In genomic region chr5:61687371-61687770, GRCh38 we compare ENCODE assay signal across 18 cellular contexts.
"Had no signal": no experiment of that assay in that cellular context is flagged by ENCODE, and none has a peak within 500 bp of the region (broad histone marks: within the 10 kb centered on the region; RNA-seq: fewer than 3 reads in every experiment).

No MANE protein-coding gene starts in this region.

- H3K4me3 Mint-ChIP-seq: activated B cell treated with CpG ODN at 0.5 μM for 24 hours; activated CD8-positive, alpha-beta T cell treated with anti-CD3 and anti-CD28 coated beads for 36 hours; activated naive CD4-positive, alpha-beta T cell treated with anti-CD3 and anti-CD28 coated beads, Interleukin-2, amount 50 U/mL, for 24 hours; activated T-cell treated with anti-CD3 and anti-CD28 coated beads, Interleukin-2, amount 50 U/mL, for 4 hours; naive thymus-derived CD4-positive, alpha-beta T cell; stimulated activated naive CD8-positive, alpha-beta T cell treated with anti-CD3 and anti-CD28 coated beads, Interleukin-15, Interleukin-2, amounts not matched to agents 100 ng/mL and 50 ng/mL, for 24 hours; type B pancreatic cell had no signal

- H3K36me3 Mint-ChIP-seq: activated naive CD4-positive, alpha-beta T cell treated with anti-CD3 and anti-CD28 coated beads, Interleukin-2, amount 50 U/mL, for 24 hours; type B pancreatic cell had no signal

- H3K4me1 Mint-ChIP-seq: activated B cell treated with CpG ODN at 0.5 μM for 24 hours; activated naive CD4-positive, alpha-beta T cell treated with anti-CD3 and anti-CD28 coated beads, Interleukin-2, amount 50 U/mL, for 24 hours had no signal

- H3K27me3 ChIP-seq: brain microvascular endothelial cell, neutrophil had no signal

- H3K27ac ChIP-seq: brain microvascular endothelial cell, neutrophil, spleen, suprapubic skin had no signal

- H3K4me1 ChIP-seq: spleen, suprapubic skin had no signal

- H3K9me3 Mint-ChIP-seq: activated CD8-positive, alpha-beta T cell treated with anti-CD3 and anti-CD28 coated beads for 36 hours; activated naive CD4-positive, alpha-beta T cell treated with anti-CD3 and anti-CD28 coated beads, Interleukin-2, amount 50 U/mL, for 24 hours; activated T-cell treated with anti-CD3 and anti-CD28 coated beads, Interleukin-2, amount 50 U/mL, for 4 hours; stimulated activated naive CD8-positive, alpha-beta T cell treated with anti-CD3 and anti-CD28 coated beads, Interleukin-15, Interleukin-2, amounts not matched to agents 100 ng/mL and 50 ng/mL, for 24 hours; type B pancreatic cell had no signal

- H3K9me3 ChIP-seq: neutrophil, suprapubic skin had no signal

- DNase-seq: activated B cell treated with CpG ODN at 0.5 μM for 24 hours; activated CD4-positive, alpha-beta T cell treated with anti-CD3 and anti-CD28 coated beads for 48 hours; activated CD8-positive, alpha-beta T cell treated with anti-CD3 and anti-CD28 coated beads for 36 hours; activated effector memory CD4-positive, alpha-beta T cell treated with Interleukin-2 at 50 U/mL for 16 hours; activated T-cell treated with anti-CD3 and anti-CD28 coated beads, Interleukin-2, amount 50 U/mL, for 4 hours; amniotic stem cell; brain microvascular endothelial cell; left cardiac atrium; naive thymus-derived CD4-positive, alpha-beta T cell; posterior cingulate gyrus; right cardiac atrium; spleen had no signal

- H3K27ac Mint-ChIP-seq: activated B cell treated with CpG ODN at 0.5 μM for 24 hours; activated CD8-positive, alpha-beta T cell treated with anti-CD3 and anti-CD28 coated beads for 36 hours; activated naive CD4-positive, alpha-beta T cell treated with anti-CD3 and anti-CD28 coated beads, Interleukin-2, amount 50 U/mL, for 24 hours; naive thymus-derived CD4-positive, alpha-beta T cell; stimulated activated naive CD8-positive, alpha-beta T cell treated with anti-CD3 and anti-CD28 coated beads, Interleukin-15, Interleukin-2, amounts not matched to agents 100 ng/mL and 50 ng/mL, for 24 hours; type B pancreatic cell had no signal

- H3K4me3 ChIP-seq: lung, spleen, suprapubic skin had no signal

- H3K36me3 ChIP-seq: brain microvascular endothelial cell, neutrophil, spleen, suprapubic skin had no signal
